In genomic region chr13:21020581-21020980, GRCh38 we compare ENCODE assay signal across 17 cellular contexts. TPM values are rescaled to one million over a fixed set of nuclear protein-coding genes. Genes with fewer than 3 reads are reported as not detected.
A peak's percentile ranks its signal among the peaks of the same experiment; 100 is the strongest.
DNase-seq lines count a peak whose midpoint lies in the region; ATAC-seq lines count a peak whose summit lies in the region.
"Had no signal": no experiment of that assay in that cellular context is flagged by ENCODE, and none has a peak within 500 bp of the region (broad histone marks: within the 10 kb centered on the region; RNA-seq: fewer than 3 reads in every experiment).

No MANE protein-coding gene starts in this region.

- H2BK5ac ChIP-seq in trophoblast cell (ENCODE audit: low read depth, low read length, poor library complexity) = no peak overlapping the region

- H3K4me3 ChIP-seq in trophoblast cell (ENCODE audit: low read depth, low read length) = peak overlapping the region; percentile 49
- H3K4me3 ChIP-seq: ovary, skin epidermis, upper lobe of left lung had no signal

- H2BK120ac ChIP-seq in trophoblast cell (ENCODE audit: insufficient read depth, low read length, poor library complexity) = no peak overlapping the region

- no peak overlapping the region for H4K8ac ChIP-seq in trophoblast cell (ENCODE audit: low read depth, low read length)

- H3K79me2 ChIP-seq in trophoblast cell (ENCODE audit: control insufficient read depth, insufficient read depth, low read length, poor library complexity) = peaks cover 16% of the 10 kb centered on the region

- no CpG with 5 or more reads among the region's 4 CpGs for WGBS in trophoblast cell (ENCODE audit: extremely low coverage, insufficient coverage, insufficient read length)

- no peak overlapping the region for H3K18ac ChIP-seq in trophoblast cell (ENCODE audit: low read length)

- ATAC-seq in Right ventricle myocardium inferior = peak; percentile 40
- peak; percentile 61 for ATAC-seq in left ventricle myocardium superior
- no peak for ATAC-seq in GM18517 (IDR thresholded peaks at IDR 0.05; ENCODE audit: unreplicated experiment)
- ATAC-seq in HG03520 (IDR thresholded peaks at IDR 0.05; ENCODE audit: unreplicated experiment) = no peak

- H3K27me3 ChIP-seq in trophoblast cell (ENCODE audit: insufficient read depth, low read length) = no peaks in the 10 kb centered on the region
- H3K27me3 ChIP-seq: ovary, upper lobe of left lung had no signal

- H2BK12ac ChIP-seq in trophoblast cell (ENCODE audit: low read length) = no peak overlapping the region

- no peak overlapping the region for H3K27ac ChIP-seq in trophoblast cell (ENCODE audit: low read depth, low read length)

- H3K9ac ChIP-seq in trophoblast cell (ENCODE audit: low read length) = no peak overlapping the region

- DNase-seq in Right ventricle myocardium inferior (ENCODE audit: missing footprints) (no peak), cardiac septum (ENCODE audit: low spot score) (no peak), left ventricle myocardium superior (no peak), trophoblast cell (no peak), NCI-H82 (lab: John Stamatoyannopoulos, UW) (no peak)
- DNase-seq in activated CD4-positive, alpha-beta T cell treated with anti-CD3 and anti-CD28 coated beads, Interleukin-2, amount 50 U/mL, for 4 hours = no peak
- DNase-seq: DMS79 treated with DMSO at 0.1 percent for 48 hours; immature natural killer cell; NCI-H1436; NCI-H2171 treated with DMSO at 0.1 percent for 48 hours; NCI-H526; ovary; stimulated activated naive CD4-positive, alpha-beta T cell treated with Interleukin-2 at 50 U/mL for 16 hours; upper lobe of left lung had no signal

- no peak overlapping the region for H3K4me2 ChIP-seq in trophoblast cell (ENCODE audit: low read length)

- no peaks in the 10 kb centered on the region for H3K9me3 ChIP-seq in trophoblast cell (ENCODE audit: insufficient read depth, low read depth, low read length)
- H3K9me3 ChIP-seq: ovary, upper lobe of left lung had no signal

- no peaks in the 10 kb centered on the region for H3K79me1 ChIP-seq in trophoblast cell (ENCODE audit: low read length)

- no peak overlapping the region for H2AK5ac ChIP-seq in trophoblast cell (ENCODE audit: low read length)

- peak overlapping the region; percentile 5 for H3K4ac ChIP-seq in trophoblast cell (ENCODE audit: low read depth, low read length)

- no peak overlapping the region for H2AFZ ChIP-seq in trophoblast cell (ENCODE audit: insufficient read depth, low read length, poor library complexity)

- H4K12ac ChIP-seq in trophoblast cell (ENCODE audit: low read depth, low read length) = no peak overlapping the region

- H3K36me3 ChIP-seq in trophoblast cell (ENCODE audit: control insufficient read depth in 1 of 2, insufficient read depth in 2 of 2, low read length in 2 of 2) = peaks cover 10 to 12% of the 10 kb centered on the region in 2 experiments
- H3K36me3 ChIP-seq: ovary, upper lobe of left lung had no signal

- H3K14ac ChIP-seq in trophoblast cell (ENCODE audit: low read length) = no peak overlapping the region

- H4K91ac ChIP-seq in trophoblast cell (ENCODE audit: low read depth, low read length) = no peak overlapping the region

- no peak overlapping the region for H3K23ac ChIP-seq in trophoblast cell (ENCODE audit: low read length)

- intact Hi-C loops in Right ventricle myocardium inferior (cut with DNase I) (loop anchor here (5.0 kb wide), 1 partner anchor 42 kb away; the partner anchor contains the start of gene LATS2), cardiac septum (cut with DNase I) (no loop called here), left ventricle myocardium superior (cut with micrococcal nuclease) (no loop called here)

- H3K4me1 ChIP-seq in trophoblast cell (ENCODE audit: control insufficient read depth in 1 of 2, insufficient read depth in 2 of 2, low read length in 2 of 2) = peaks cover 2 to 4% of the 10 kb centered on the region in 2 experiments

RNA-seq across cellular contexts. Expression of gene LATS2, which starts 40.8 kb away (rescaled TPM):
- total RNA-seq in Right ventricle myocardium inferior (23.7 TPM), cardiac septum (27.8 TPM), left ventricle myocardium superior (25.1 TPM)
- 33.1 and 34.6 TPM in 2 replicates for polyA plus RNA-seq in trophoblast cell (2013)

Comparison
In these comparisons a context has a peak if more than half of its experiments do, and no peak if none do; other contexts are left out.
1. ATAC-seq: peak in Right ventricle myocardium inferior (single experiment) and left ventricle myocardium superior (single experiment); none in GM18517 (single experiment) and HG03520 (single experiment).